Comparison of ENCODE assay signal across 1 cellular context in genomic region chr2:233251306-233252116, GRCh38.
A peak's percentile ranks its signal among the peaks of the same experiment; 100 is the strongest.
TF ChIP-seq lines count a peak whose summit lies in the region.

TSS of gene ATG16L1 (plus strand) at chr2:233251673. CDS start at chr2:233251828, 155 bp downstream.

TF ChIP-seq in GM12878, 131 proteins besides CTCF, POLR2A, EP300 and RAD21 (continued from another document and continues in another):
- TF ChIP-seq REST (IDR thresholded peaks at IDR 0.05; ENCODE audit: low read depth, low read length) = no peak
- no peak; the same call in 1 of the 2 replicates for TF ChIP-seq STAT1 (conservative IDR thresholded peaks at IDR 0.05)
- TF ChIP-seq GABPA (IDR thresholded peaks at IDR 0.05; ENCODE audit: low read depth) = peak; percentile 95
- 0 out of 2 replicates have a peak, but pooled peaks have one; percentile 57 for TF ChIP-seq SMAD5 (IDR thresholded peaks at IDR 0.05; ENCODE audit: low read depth)
- TF ChIP-seq PKNOX1 (IDR thresholded peaks at IDR 0.05) = peak; percentile 95
- peak; percentile 67 for TF ChIP-seq FOXM1 (IDR thresholded peaks at IDR 0.05; ENCODE audit: low read depth, low read length)
- peak; percentile 98; the same call in 1 of the 2 replicates for TF ChIP-seq ZNF217 (IDR thresholded peaks at IDR 0.05)
- TF ChIP-seq POLR2AphosphoS2 (IDR thresholded peaks at IDR 0.05; ENCODE audit: low read depth, low read length) = peak; percentile 66; the same call in 1 of the 2 replicates
- TF ChIP-seq ESRRA (IDR thresholded peaks at IDR 0.05; ENCODE audit: low read length) = no peak
- TF ChIP-seq KDM1A (IDR thresholded peaks at IDR 0.05; ENCODE audit: borderline replicate concordance) = 0 out of 2 replicates have a peak, but pooled peaks have one; percentile 11
- peak; percentile 41; the same call in 1 of the 2 replicates for TF ChIP-seq NFIC (IDR thresholded peaks at IDR 0.05; ENCODE audit: low read depth, low read length)
- peak; percentile 81 for TF ChIP-seq YY1 (IDR thresholded peaks at IDR 0.05; ENCODE audit: low read depth, low read length)
- TF ChIP-seq RB1 (IDR thresholded peaks at IDR 0.05; ENCODE audit: borderline replicate concordance) = peak; percentile 98; the same call in 1 of the 2 replicates
- TF ChIP-seq GATAD2B (conservative IDR thresholded peaks at IDR 0.05; ENCODE audit: low read depth) = no peak; the same call in 1 of the 2 replicates
- TF ChIP-seq SKIL (IDR thresholded peaks at IDR 0.05; ENCODE audit: low read depth, poor library complexity, severe bottlenecking) = no peak
- 0 out of 2 replicates have a peak, but pooled peaks have one; percentile 36 for TF ChIP-seq MYB (IDR thresholded peaks at IDR 0.05; ENCODE audit: borderline replicate concordance, low read depth, low read length)
- peak; percentile 42 for TF ChIP-seq SP1 (IDR thresholded peaks at IDR 0.05; ENCODE audit: low read depth, low read length)
- TF ChIP-seq JUNB (IDR thresholded peaks at IDR 0.05) = no peak
- TF ChIP-seq ZBTB4 (CRISPR knock-in tag; IDR thresholded peaks at IDR 0.05) = no peak
- TF ChIP-seq ZZZ3 (IDR thresholded peaks at IDR 0.05; ENCODE audit: control insufficient read depth, insufficient read length, low read depth) = no peak
- TF ChIP-seq ZBTB33 (IDR thresholded peaks at IDR 0.05) = no peak
- TF ChIP-seq DPF2 (IDR thresholded peaks at IDR 0.05) = peak; percentile 41; the same call in 1 of the 2 replicates
- no peak for TF ChIP-seq ZNF24 (IDR thresholded peaks at IDR 0.05)
- TF ChIP-seq NKRF (conservative IDR thresholded peaks at IDR 0.05) = peak; percentile 96
- peak; percentile 51; the same call in 1 of the 2 replicates for TF ChIP-seq CHD2 (IDR thresholded peaks at IDR 0.05; ENCODE audit: borderline replicate concordance, low read depth, low read length)
- TF ChIP-seq HSF1 (IDR thresholded peaks at IDR 0.05; ENCODE audit: low read depth, low read length) = 0 out of 2 replicates have a peak, but pooled peaks have one; percentile 44
- TF ChIP-seq CREB1 (IDR thresholded peaks at IDR 0.05; ENCODE audit: low read depth) = peak; percentile 99
- peak; percentile 39; the same call in 1 of the 2 replicates for TF ChIP-seq IRF3 (IDR thresholded peaks at IDR 0.05)
- peak; percentile 71; the same call in 1 of the 2 replicates for TF ChIP-seq TCF12 (IDR thresholded peaks at IDR 0.05; ENCODE audit: low read depth, low read length)
- TF ChIP-seq NR2F1 (conservative IDR thresholded peaks at IDR 0.05) = peak; percentile 64; the same call in 1 of the 2 replicates
- peak; percentile 41; the same call in 1 of the 2 replicates for TF ChIP-seq ZNF384 (IDR thresholded peaks at IDR 0.05; ENCODE audit: borderline replicate concordance, low read depth, low read length)
- TF ChIP-seq POU2F2 (IDR thresholded peaks at IDR 0.05; ENCODE audit: borderline replicate concordance, low read depth, low read length) = peak; percentile 63; the same call in 2 of the 3 replicates
- no peak for TF ChIP-seq PBX3 (IDR thresholded peaks at IDR 0.05; ENCODE audit: insufficient replicate concordance, low read depth, low read length)
- TF ChIP-seq ZNF622 (IDR thresholded peaks at IDR 0.05) = no peak
- TF ChIP-seq RELA (IDR thresholded peaks at IDR 0.05; ENCODE audit: borderline replicate concordance, partially characterized antibody) = peak; percentile 53
- TF ChIP-seq SRF (IDR thresholded peaks at IDR 0.05; ENCODE audit: low read depth in 2 of 2, low read length in 2 of 2) = peak in 1 of 2 experiments; percentile 75; a peak in 1 of 4 replicates
- TF ChIP-seq MXI1 (IDR thresholded peaks at IDR 0.05; ENCODE audit: low read depth, low read length) = peak; percentile 87
